In genomic region chr5:10485897-10486296, GRCh38 we compare ENCODE assay signal across 1 cellular context.
TF ChIP-seq lines count a peak whose summit lies in the region.

No MANE protein-coding gene starts in this region.

TF ChIP-seq in H1, 55 proteins besides CTCF, POLR2A, EP300 and RAD21:
- TF ChIP-seq JUND (IDR thresholded peaks at IDR 0.05; ENCODE audit: low read length), result no peak
- TF ChIP-seq HDAC2 (IDR thresholded peaks at IDR 0.05; ENCODE audit: borderline replicate concordance in 1 of 2, low read depth in 2 of 2, low read length in 2 of 2), result no peak
